Comparison of ENCODE assay signal across 27 cellular contexts in genomic region chr1:112961072-112961471, GRCh38.
"Had no signal": no experiment of that assay in that cellular context is flagged by ENCODE, and none has a peak within 500 bp of the region (broad histone marks: within the 10 kb centered on the region; RNA-seq: fewer than 3 reads in every experiment).

No MANE protein-coding gene starts in this region.

- H3K27ac Mint-ChIP-seq: activated CD4-positive, alpha-beta memory T cell treated with anti-CD3 and anti-CD28 coated beads for 36 hours; activated CD4-positive, alpha-beta T cell treated with anti-CD3 and anti-CD28 coated beads, Interleukin-2, amount 10 ng/mL, durations not matched to agents 7 days and 5 days; activated naive CD8-positive, alpha-beta T cell treated with anti-CD3 and anti-CD28 coated beads for 36 hours had no signal

- H3K27ac ChIP-seq: brain microvascular endothelial cell, cardiac muscle cell had no signal

- DNase-seq: activated CD4-positive, alpha-beta memory T cell treated with anti-CD3 and anti-CD28 coated beads for 36 hours; activated CD4-positive, alpha-beta T cell treated with anti-CD3 and anti-CD28 coated beads, Interleukin-2, amount 10 ng/mL, durations not matched to agents 7 days and 5 days; activated CD4-positive, CD25-positive, alpha-beta regulatory T cell; activated CD8-positive, alpha-beta memory T cell treated with anti-CD3 and anti-CD28 coated beads for 24 hours; activated naive CD8-positive, alpha-beta T cell treated with anti-CD3 and anti-CD28 coated beads for 36 hours; activated T-cell treated with anti-CD3 and anti-CD28 coated beads, Interleukin-2, amount 50 U/mL, for 48 hours; brain microvascular endothelial cell; cerebellar nuclear complex; Kasumi-1; KBM-7; MV-4-11; NCI-H1092 treated with DMSO at 0.1 percent for 48 hours; NCI-H1417 treated with DMSO at 0.1 percent for 48 hours; NCI-H1694; NCI-H2029; NCI-H2107; NCI-H2171 treated with DMSO at 0.1 percent for 48 hours; NCI-H226; NCI-H526; NCI-H774; OCI-M1; Right ventricle myocardium superior; RPMI8226; T-helper 9 cell had no signal

- H3K27me3 ChIP-seq: brain microvascular endothelial cell, cardiac muscle cell had no signal

- H3K27me3 Mint-ChIP-seq: activated CD4-positive, alpha-beta memory T cell treated with anti-CD3 and anti-CD28 coated beads for 36 hours; activated CD4-positive, alpha-beta T cell treated with anti-CD3 and anti-CD28 coated beads, Interleukin-2, amount 10 ng/mL, durations not matched to agents 7 days and 5 days; activated naive CD8-positive, alpha-beta T cell treated with anti-CD3 and anti-CD28 coated beads for 36 hours had no signal

- H3K9me3 Mint-ChIP-seq: activated CD4-positive, alpha-beta memory T cell treated with anti-CD3 and anti-CD28 coated beads for 36 hours; activated CD4-positive, alpha-beta T cell treated with anti-CD3 and anti-CD28 coated beads, Interleukin-2, amount 10 ng/mL, durations not matched to agents 7 days and 5 days; activated naive CD8-positive, alpha-beta T cell treated with anti-CD3 and anti-CD28 coated beads for 36 hours; T-helper 1 cell treated with Interleukin-12 subunit alpha and Interleukin-12 subunit beta and Interleukin-4 antibody, amounts not matched to agents 30 μg/mL and 1 μg/mL, for 36 hours had no signal

- H3K4me3 Mint-ChIP-seq: activated CD4-positive, alpha-beta memory T cell treated with anti-CD3 and anti-CD28 coated beads for 36 hours; T-helper 1 cell treated with Interleukin-12 subunit alpha and Interleukin-12 subunit beta and Interleukin-4 antibody, amounts not matched to agents 30 μg/mL and 1 μg/mL, for 36 hours had no signal

- ATAC-seq: Panc1 had no signal

- H3K4me3 ChIP-seq: cardiac muscle cell had no signal
